ENCODE assay signal across 9 cellular contexts in genomic region chr3:172371544-172371943, GRCh38.
"Had no signal": no experiment of that assay in that cellular context is flagged by ENCODE, and none has a peak within 500 bp of the region (broad histone marks: within the 10 kb centered on the region; RNA-seq: fewer than 3 reads in every experiment).

No MANE protein-coding gene starts in this region.

- H3K27ac ChIP-seq: HL-60 had no signal

- DNase-seq: H9, HCEC 1CT, IMR-90, KG1 had no signal

- H3K9me3 Mint-ChIP-seq: GM23338, H9 had no signal

- H3K27ac Mint-ChIP-seq: GM23338, H9 had no signal

- ATAC-seq: GM23338, K562 had no signal

- H3K4me3 ChIP-seq: GM23338, K562 had no signal

- FAIRE-seq: H1, H54, K562 had no signal

- H3K4me3 Mint-ChIP-seq: GM23338, H9 had no signal

- H3K4me2 ChIP-seq: GM23338 had no signal

- H2AFZ ChIP-seq: GM23338 had no signal
